Comparison of ENCODE assay signal across 15 cellular contexts in the genomic region with DNA sequence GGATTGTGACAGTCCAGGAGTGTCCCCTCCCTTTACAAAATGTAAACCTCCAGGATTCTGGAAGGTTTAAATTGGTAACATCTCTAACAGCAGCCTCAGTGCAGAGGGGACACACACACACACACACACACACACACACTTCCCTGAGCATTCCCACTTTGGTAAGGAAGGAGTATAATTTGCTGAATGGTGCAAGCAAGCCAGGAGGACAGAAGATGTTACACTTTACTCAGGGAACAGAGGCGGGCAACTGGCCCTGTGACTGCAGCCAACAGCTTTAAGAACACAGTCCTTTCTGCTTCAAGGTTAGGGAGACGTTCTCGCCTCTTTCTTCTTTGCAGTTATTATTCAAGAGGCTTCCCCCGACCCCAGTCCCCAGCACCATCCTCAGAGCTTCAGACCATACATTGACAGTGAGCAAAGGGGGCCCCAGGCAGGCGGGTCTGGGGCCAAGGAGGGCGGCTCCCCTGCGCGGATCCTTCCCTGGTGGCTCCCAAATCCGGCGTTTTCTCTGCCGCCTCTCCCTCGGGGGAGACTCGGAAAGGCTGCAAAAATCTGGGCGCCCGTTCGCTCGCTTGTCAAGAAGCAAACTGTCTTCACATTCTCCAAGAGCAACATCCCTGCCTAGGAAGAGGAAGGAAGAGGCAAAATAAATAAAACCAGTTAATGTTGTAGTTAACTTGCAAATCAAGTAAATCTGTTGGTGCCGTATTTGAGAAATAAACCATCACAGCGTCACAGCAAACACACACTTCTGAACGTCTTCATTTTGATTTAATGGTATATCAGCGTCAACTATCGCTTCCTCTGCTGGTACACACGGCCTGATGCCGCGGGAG. TPM values are rescaled to one million over a fixed set of nuclear protein-coding genes. Genes with fewer than 3 reads are reported as not detected.
DNase-seq lines count a peak whose midpoint lies in the region; ATAC-seq and TF ChIP-seq lines count a peak whose summit lies in the region.
"Had no signal": no experiment of that assay in that cellular context is flagged by ENCODE, and none has a peak within 500 bp of the region (broad histone marks: within the 10 kb centered on the region; RNA-seq: fewer than 3 reads in every experiment).

No MANE protein-coding gene starts in this region.

- H3K4me3 Mint-ChIP-seq in CD8-positive, alpha-beta memory T cell, result peak overlapping the region in 6 of 7 donors; percentile 2 to 78 (median 28)
- H3K4me3 Mint-ChIP-seq in H9 (peak overlapping the region; percentile 47 to 72), naive B cell (peak overlapping the region; percentile 36 to 77 (median 56))
- peak overlapping the region; percentile 0 for H3K4me3 Mint-ChIP-seq in activated naive CD8-positive, alpha-beta T cell treated with anti-CD3 and anti-CD28 coated beads, Interleukin-2, amount 50 U/mL, for 24 hours
- H3K4me3 Mint-ChIP-seq: activated CD4-positive, alpha-beta T cell treated with anti-CD3 and anti-CD28 coated beads for 36 hours had no signal

- peaks cover 53% of the 10 kb centered on the region for H3K27me3 ChIP-seq in CD8-positive, alpha-beta memory T cell (ENCODE audit: insufficient read depth, low read length, poor library complexity, severe bottlenecking)
- peaks cover 87% of the 10 kb centered on the region for H3K27me3 ChIP-seq in H9 (ENCODE audit: insufficient read depth, low read length)
- peaks cover 100% of the 10 kb centered on the region for H3K27me3 ChIP-seq in foreskin keratinocyte

- no CpG with 5 or more reads among the region's 25 CpGs for WGBS in H9 (ENCODE audit: extremely low coverage, insufficient read length, low lambda C conversion rate)

- H3K9ac ChIP-seq in H9 (ENCODE audit: extremely low read depth, insufficient read length, low read length), result no peak overlapping the region
- H3K9ac ChIP-seq: KMS-11 had no signal

- no peak overlapping the region for H3K4ac ChIP-seq in H9 (ENCODE audit: low read depth, low read length)

- no peak overlapping the region for H2BK12ac ChIP-seq in H9 (ENCODE audit: insufficient read length, low read depth, low read length)

- peaks cover 14% of the 10 kb centered on the region for H3K23me2 ChIP-seq in H9 (ENCODE audit: insufficient read length, low read depth, low read length, poor library complexity, severe bottlenecking)

- no peak overlapping the region for H3K14ac ChIP-seq in H9 (ENCODE audit: insufficient read depth, low read length)

- no peaks in the 10 kb centered on the region for H3K36me3 Mint-ChIP-seq in CD8-positive, alpha-beta memory T cell
- H3K36me3 Mint-ChIP-seq in H9 (ENCODE audit: insufficient read depth in 1 of 3, low read depth in 3 of 3) (no peaks in the 10 kb centered on the region), naive B cell (no peaks in the 10 kb centered on the region)
- H3K36me3 Mint-ChIP-seq in activated naive CD8-positive, alpha-beta T cell treated with anti-CD3 and anti-CD28 coated beads, Interleukin-2, amount 50 U/mL, for 24 hours (ENCODE audit: low read depth), result no peaks in the 10 kb centered on the region

- peaks cover 16 to 27% (median 19%) of the 10 kb centered on the region in 3 donors for H3K4me1 Mint-ChIP-seq in CD8-positive, alpha-beta memory T cell
- H3K4me1 Mint-ChIP-seq in H9 (peaks cover 31 to 56% of the 10 kb centered on the region in 2 experiments), naive B cell (peaks cover 34 to 48% (median 41%) of the 10 kb centered on the region in 3 donors)
- peaks cover 27% of the 10 kb centered on the region for H3K4me1 Mint-ChIP-seq in activated naive CD8-positive, alpha-beta T cell treated with anti-CD3 and anti-CD28 coated beads, Interleukin-2, amount 50 U/mL, for 24 hours

- H3K27ac ChIP-seq in CD8-positive, alpha-beta memory T cell (ENCODE audit: low read depth, low read length), result no peak overlapping the region
- H3K27ac ChIP-seq in H9 (ENCODE audit: insufficient read length, low read depth, low read length) (no peak overlapping the region), foreskin keratinocyte (no peak overlapping the region)
- H3K27ac ChIP-seq: epithelial cell of prostate, KMS-11 had no signal

- H3K9me3 ChIP-seq in CD8-positive, alpha-beta memory T cell (ENCODE audit: low read length), result no peaks in the 10 kb centered on the region
- no peaks in the 10 kb centered on the region for H3K9me3 ChIP-seq in H9 (ENCODE audit: control insufficient read depth, low read depth, low read length)
- H3K9me3 ChIP-seq: HAP-1 had no signal

- H3K4me2 ChIP-seq in H9 (ENCODE audit: insufficient read depth, insufficient read length, low read length), result peak overlapping the region; percentile 75
- H3K4me2 ChIP-seq: KMS-11 had no signal

- H3K79me1 ChIP-seq in H9 (ENCODE audit: insufficient read depth, low read depth, low read length, poor library complexity, severe bottlenecking), result no peaks in the 10 kb centered on the region

- H2BK5ac ChIP-seq in H9 (ENCODE audit: insufficient read length, low read length), result no peak overlapping the region

- H3K56ac ChIP-seq in H9 (ENCODE audit: insufficient read length, low read depth, low read length), result no peak overlapping the region

- H2AK5ac ChIP-seq in H9 (ENCODE audit: insufficient read length, low read length), result no peak overlapping the region

- CTCF ChIA-PET in CD8-positive, alpha-beta memory T cell (lab: Charles Lee), result no interaction called here

- no peak for ATAC-seq in activated naive CD8-positive, alpha-beta T cell treated with anti-CD3 and anti-CD28 coated beads, Interleukin-2, amount 50 U/mL, for 24 hours
- ATAC-seq in naive B cell (ENCODE audit: low read depth in 2 of 2) (no peak), foreskin keratinocyte (no peak)

- H3K27ac Mint-ChIP-seq in CD8-positive, alpha-beta memory T cell, result peak overlapping the region in 2 of 8 donors; percentile 9 to 68
- H3K27ac Mint-ChIP-seq in H9, result no peak overlapping the region
- peak overlapping the region; percentile 2 for H3K27ac Mint-ChIP-seq in activated naive CD8-positive, alpha-beta T cell treated with anti-CD3 and anti-CD28 coated beads, Interleukin-2, amount 50 U/mL, for 24 hours
- peak overlapping the region in 5 of 6 donors; percentile 53 to 90 (median 75) for H3K27ac Mint-ChIP-seq in naive B cell
- H3K27ac Mint-ChIP-seq: activated CD4-positive, alpha-beta T cell treated with anti-CD3 and anti-CD28 coated beads for 36 hours had no signal

- H3K4me1 ChIP-seq in CD8-positive, alpha-beta memory T cell (ENCODE audit: insufficient read depth, low read length), result no peaks in the 10 kb centered on the region
- H3K4me1 ChIP-seq in H9 (ENCODE audit: insufficient read depth, low read length) (peaks cover 9% of the 10 kb centered on the region), foreskin keratinocyte (no peaks in the 10 kb centered on the region)

- no peak overlapping the region for H3K18ac ChIP-seq in H9 (ENCODE audit: insufficient read length, low read depth, low read length)

- no peak overlapping the region for H2AFZ ChIP-seq in H9 (ENCODE audit: low read length)

- no peak overlapping the region for H4K91ac ChIP-seq in H9 (ENCODE audit: insufficient read length, low read depth, low read length)

- POLR2A ChIA-PET in CD8-positive, alpha-beta memory T cell (lab: Charles Lee), result no interaction called here

- H3K36me3 ChIP-seq in CD8-positive, alpha-beta memory T cell (ENCODE audit: insufficient read depth, low read length), result no peaks in the 10 kb centered on the region
- H3K36me3 ChIP-seq: HAP-1 had no signal

- peaks cover 58 to 77% of the 10 kb centered on the region in 2 donors for H3K27me3 Mint-ChIP-seq in CD8-positive, alpha-beta memory T cell
- H3K27me3 Mint-ChIP-seq in H9 (ENCODE audit: low read depth), result peaks cover 98% of the 10 kb centered on the region
- peaks cover 83% of the 10 kb centered on the region for H3K27me3 Mint-ChIP-seq in activated naive CD8-positive, alpha-beta T cell treated with anti-CD3 and anti-CD28 coated beads, Interleukin-2, amount 50 U/mL, for 24 hours
- peaks cover 76 to 88% (median 83%) of the 10 kb centered on the region in 3 donors for H3K27me3 Mint-ChIP-seq in naive B cell

- H3T11ph ChIP-seq in H9 (ENCODE audit: low read length), result no peak overlapping the region

- no peak overlapping the region for H2BK120ac ChIP-seq in H9 (ENCODE audit: low read depth, low read length, poor library complexity, severe bottlenecking)

- DNase-seq in CD8-positive, alpha-beta memory T cell, result no peak
- DNase-seq in H9 (no peak), naive B cell (no peak), OCI-M2 (lab: John Stamatoyannopoulos, UW; ENCODE audit: unreplicated experiment) (no peak), H4 (ENCODE audit: low spot score) (no peak), superior temporal gyrus (ENCODE audit: extremely low spot score) (no peak), foreskin keratinocyte (no peak)
- no peak for DNase-seq in activated naive CD8-positive, alpha-beta T cell treated with anti-CD3 and anti-CD28 coated beads, Interleukin-2, amount 50 U/mL, for 24 hours
- DNase-seq: amniotic stem cell; SHP77 treated with DMSO at 0.1 percent for 48 hours; stimulated activated CD4-positive, alpha-beta T cell treated with anti-CD3 and anti-CD28 coated beads, Interleukin-12 subunit alpha, Interleukin-12 subunit beta, amount 100 ng/mL, for 4 hours had no signal

- H2BK20ac ChIP-seq in H9 (ENCODE audit: low read depth, low read length, poor library complexity, severe bottlenecking), result no peak overlapping the region

- no peak overlapping the region for H3K23ac ChIP-seq in H9 (ENCODE audit: insufficient read length, low read depth, low read length)

- no peak overlapping the region for H3K4me3 ChIP-seq in CD8-positive, alpha-beta memory T cell (ENCODE audit: low read length)

- H4K8ac ChIP-seq in H9 (replicated peaks; ENCODE audit: insufficient read length, low read depth, low read length), result no peak overlapping the region

- no peaks in the 10 kb centered on the region for H4K20me1 ChIP-seq in H9 (ENCODE audit: control insufficient read depth, insufficient read depth, insufficient read length)

- no peak overlapping the region for H2BK15ac ChIP-seq in H9 (ENCODE audit: low read depth, low read length)

- TF ChIP-seq CTCF in H9 (conservative IDR thresholded peaks at IDR 0.05), result no peak
- no peak for TF ChIP-seq CTCF in foreskin keratinocyte (conservative IDR thresholded peaks at IDR 0.05)

- no peak overlapping the region for H4K5ac ChIP-seq in H9 (ENCODE audit: insufficient read length, low read depth, low read length)

- H3K79me2 ChIP-seq in H9 (ENCODE audit: insufficient read depth, low read length), result no peaks in the 10 kb centered on the region

- H3K9me3 Mint-ChIP-seq in CD8-positive, alpha-beta memory T cell, result no peaks in the 10 kb centered on the region
- H3K9me3 Mint-ChIP-seq in H9, result peaks cover 2 to 15% of the 10 kb centered on the region in 2 experiments; a peak in 2 of 5 replicates
- no peaks in the 10 kb centered on the region for H3K9me3 Mint-ChIP-seq in activated naive CD8-positive, alpha-beta T cell treated with anti-CD3 and anti-CD28 coated beads, Interleukin-2, amount 50 U/mL, for 24 hours
- peaks cover 0 to 26% (median 8%) of the 10 kb centered on the region in 7 donors for H3K9me3 Mint-ChIP-seq in naive B cell

RNA-seq across cellular contexts. Expression of a gene that starts 3.9 kb away (rescaled TPM):
- not detected for total RNA-seq in CD8-positive, alpha-beta memory T cell
- not detected for polyA plus RNA-seq in CD8-positive, alpha-beta memory T cell
- total RNA-seq in H9 (2021), result not detected in 2 replicates
- under 1 TPM in 1 of 6 donors, not detected in 5; 0.27 TPM for polyA plus RNA-seq in naive B cell (ENCODE audit: low read depth in 6 of 6)
- 2.2 and 8.5 TPM in 2 replicates for total RNA-seq in H4 (2014; rRNA removed; shearing (Covaris generic))
- total RNA-seq in foreskin keratinocyte, result not detected in 2 replicates
- polyA plus RNA-seq in foreskin keratinocyte, result not detected in 2 replicates
- total RNA-seq: activated CD4-positive, alpha-beta T cell treated with anti-CD3 and anti-CD28 coated beads for 36 hours had no signal

Comparison
In these comparisons a context has a peak if more than half of its experiments do, and no peak if none do; other contexts are left out.
1. H3K27ac Mint-ChIP-seq: peak in activated naive CD8-positive, alpha-beta T cell treated with anti-CD3 and anti-CD28 coated beads, Interleukin-2, amount 50 U/mL, for 24 hours (single experiment) and naive B cell (5 of 6); none in H9 (0 of 3).
2. H3K4me3 Mint-ChIP-seq: peak in every context shown above with its lines; median percentile 60 in H9; 56 in naive B cell; 28 in CD8-positive, alpha-beta memory T cell; 0 in activated naive CD8-positive, alpha-beta T cell treated with anti-CD3 and anti-CD28 coated beads, Interleukin-2, amount 50 U/mL, for 24 hours.